ENCODE assay signal across 26 cellular contexts in genomic region chr1:153860285-153860684, GRCh38.
"Had no signal": no experiment of that assay in that cellular context is flagged by ENCODE, and none has a peak within 500 bp of the region (broad histone marks: within the 10 kb centered on the region; RNA-seq: fewer than 3 reads in every experiment).

No MANE protein-coding gene starts in this region.

- H2AFZ ChIP-seq: hepatocyte, parathyroid adenoma had no signal

- H3K27ac Mint-ChIP-seq: endodermal cell had no signal

- H3K9me3 ChIP-seq: gastrocnemius medialis, heart left ventricle, left ventricle myocardium inferior, lower lobe of right lung, stomach, thyroid gland, vagina had no signal

- H3K9ac ChIP-seq: parathyroid adenoma had no signal

- H3K4me3 ChIP-seq: gastrocnemius medialis, heart left ventricle, hepatocyte, left ventricle myocardium inferior, lower lobe of right lung, smooth muscle cell, stomach, thyroid gland, vagina had no signal

- H3K36me3 ChIP-seq: left ventricle myocardium inferior, lower lobe of right lung, thyroid gland, vagina had no signal

- H3K27ac ChIP-seq: epithelial cell of prostate, gastrocnemius medialis, heart left ventricle, hepatocyte, left ventricle myocardium inferior, lower lobe of right lung, parathyroid adenoma, stomach, thyroid gland, vagina had no signal

- H3K4me3 Mint-ChIP-seq: endodermal cell, natural killer cell had no signal

- H3K9me3 Mint-ChIP-seq: endodermal cell, natural killer cell had no signal

- FAIRE-seq: colon, islet of Langerhans had no signal

- H3K4me1 ChIP-seq: left ventricle myocardium inferior, lower lobe of right lung, parathyroid adenoma, stomach had no signal

- DNase-seq: effector CD8-positive, alpha-beta T cell; endodermal cell; foreskin fibroblast; gastrocnemius medialis; heart left ventricle; left cardiac atrium; left ventricle myocardium inferior; lower lobe of right lung; natural killer cell; stimulated activated CD4-positive, alpha-beta T cell treated with anti-CD3 and anti-CD28 coated beads, Interleukin-12 subunit alpha, Interleukin-12 subunit beta, amount 100 ng/mL, for 4 hours; stimulated activated CD4-positive, alpha-beta T cell treated with anti-CD3 and anti-CD28 coated beads, Interleukin-1b, Interleukin-23, amount 100 ng/mL, for 48 hours; stimulated activated CD4-positive, alpha-beta T cell treated with anti-CD3 and anti-CD28 coated beads, Interleukin-4, amount 100 ng/mL, for 1 hour; stimulated activated CD8-positive, alpha-beta memory T cell treated with anti-CD3 and anti-CD28 coated beads, Interleukin-4, amount 100 ng/mL, for 48 hours; stimulated activated naive CD4-positive, alpha-beta T cell treated with Interleukin-2 at 50 U/mL for 16 hours; stomach; thyroid gland had no signal

- H3K27me3 ChIP-seq: gastrocnemius medialis, heart left ventricle, hepatocyte, stomach, thyroid gland, vagina had no signal

- H3K4me2 ChIP-seq: hepatocyte, smooth muscle cell had no signal

- H3K36me3 Mint-ChIP-seq: natural killer cell had no signal

- H3K27me3 Mint-ChIP-seq: progenitor cell of endocrine pancreas had no signal

- ATAC-seq: esophagus mucosa, gastrocnemius medialis, heart left ventricle, left cardiac atrium, lower lobe of right lung, natural killer cell, sciatic nerve had no signal
